Comparison of ENCODE assay signal across 11 cellular contexts in the genomic region with DNA sequence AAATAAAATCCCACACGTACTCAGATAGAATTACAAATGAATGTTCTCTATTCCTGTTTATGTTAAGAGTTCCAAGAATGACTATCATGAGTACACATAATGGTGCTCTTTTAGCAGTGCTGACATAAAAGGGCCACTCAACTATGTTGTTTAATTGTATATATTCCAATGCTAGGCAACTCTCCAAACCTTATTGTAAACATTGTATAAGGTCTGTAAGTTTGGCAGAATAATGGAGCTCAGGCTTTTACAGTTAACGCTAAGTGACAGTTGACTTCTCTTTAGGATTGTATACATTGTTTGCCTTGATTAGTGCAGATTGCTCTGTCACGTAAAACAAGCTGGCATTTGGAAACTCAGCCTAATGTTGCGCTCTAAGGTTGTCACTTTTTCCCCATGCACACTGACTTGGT. TPM values are rescaled to one million over a fixed set of nuclear protein-coding genes. Genes with fewer than 3 reads are reported as not detected.
A peak's percentile ranks its signal among the peaks of the same experiment; 100 is the strongest.
DNase-seq lines count a peak whose midpoint lies in the region; ATAC-seq and TF ChIP-seq lines count a peak whose summit lies in the region.
"Had no signal": no experiment of that assay in that cellular context is flagged by ENCODE, and none has a peak within 500 bp of the region (broad histone marks: within the 10 kb centered on the region; RNA-seq: fewer than 3 reads in every experiment).

No MANE protein-coding gene starts in this region.

- CTCF ChIA-PET in AG04450 (lab: Charles Lee) = interaction anchor here (1.3 kb wide), 1 partner anchor 44 kb away, joined by 6 read pairs; no protein-coding TSS in a partner anchor
- CTCF ChIA-PET in HEK293 (lab: Yijun Ruan, JAX) = interaction anchor here (0.8 kb wide), 1 partner anchor 44 kb away, joined by 4 read pairs; no protein-coding TSS in a partner anchor

- H3K27ac ChIP-seq in AG04450 (ENCODE audit: low read depth, low read length) (peak overlapping the region; percentile 50), HEK293 (ENCODE audit: extremely low read depth, low read depth, low read length) (no peak overlapping the region)

- H3K9me3 ChIP-seq in AG04450 (ENCODE audit: control insufficient read depth, insufficient read depth, low read length) (no peaks in the 10 kb centered on the region), HEK293 (ENCODE audit: control insufficient read depth, insufficient read depth, low read depth, low read length) (no peaks in the 10 kb centered on the region)

- DNase-seq in AG04450 (ENCODE audit: low read depth, low spot score) (peak; percentile 65), left kidney (ENCODE audit: low read depth, low spot score) (peak; percentile 54), AML-193 (lab: John Stamatoyannopoulos, UW) (no peak), AG08395 (ENCODE audit: low spot score) (no peak), midbrain (lab: John Stamatoyannopoulos, UW) (no peak)
- DNase-seq: dermis blood vessel endothelial cell, posterior cingulate gyrus, SHP77 had no signal

- POLR2A ChIA-PET in AG04450 (lab: Yijun Ruan, JAX) (interaction anchor here (1.2 to 1.6 kb wide), 2 partner anchors 20 to 66 kb away, joined by 3 to 10 read pairs; partner anchors contain the start of gene RBMS1), HEK293 (lab: Yijun Ruan, JAX) (no interaction called here)

- H3K27me3 ChIP-seq in AG04450 (ENCODE audit: control insufficient read depth, insufficient read depth, low read length) = no peaks in the 10 kb centered on the region

- peak overlapping the region; percentile 23 for H3K4me3 ChIP-seq in AG04450 (ENCODE audit: low read depth, low read length)
- no peak overlapping the region for H3K4me3 ChIP-seq in HEK293 (ENCODE audit: low read depth, low read length)
- H3K4me3 ChIP-seq in WI38 (ENCODE audit: low read depth, low read length) = peak overlapping the region; percentile 1; the same call in 1 of the 2 replicates

- ATAC-seq in HG03457 (IDR thresholded peaks at IDR 0.05; ENCODE audit: unreplicated experiment) = no peak

- TF ChIP-seq CTCF in AG04450 (IDR thresholded peaks at IDR 0.05; ENCODE audit: low read depth, low read length) = no peak
- TF ChIP-seq CTCF in HEK293 (tag by site-specific recombination; IDR thresholded peaks at IDR 0.05) = no peak
- TF ChIP-seq CTCF in WI38 (IDR thresholded peaks at IDR 0.05; ENCODE audit: low read depth, low read length) = no peak

- H3K36me3 ChIP-seq in HEK293 (ENCODE audit: control insufficient read depth in 2 of 2, insufficient read depth in 1 of 2, low read length in 2 of 2) = no peaks in the 10 kb centered on the region

- peaks cover 17% of the 10 kb centered on the region for H3K4me1 ChIP-seq in HEK293 (ENCODE audit: control insufficient read depth, insufficient read depth, low read length)

TF ChIP-seq in HEK293, 187 proteins besides CTCF, POLR2A, EP300 and RAD21 (continues in another document):
- peak; percentile 47 for TF ChIP-seq ZNF596 (tag by site-specific recombination; IDR thresholded peaks at IDR 0.05)
- TF ChIP-seq TRIM28 (IDR thresholded peaks at IDR 0.05; ENCODE audit: borderline replicate concordance, low read length) = peak; percentile 84
- TF ChIP-seq ZNF449 (tag by site-specific recombination; IDR thresholded peaks at IDR 0.05) = peak; percentile 25; the same call in 1 of the 2 replicates
- TF ChIP-seq, protein P1, sequence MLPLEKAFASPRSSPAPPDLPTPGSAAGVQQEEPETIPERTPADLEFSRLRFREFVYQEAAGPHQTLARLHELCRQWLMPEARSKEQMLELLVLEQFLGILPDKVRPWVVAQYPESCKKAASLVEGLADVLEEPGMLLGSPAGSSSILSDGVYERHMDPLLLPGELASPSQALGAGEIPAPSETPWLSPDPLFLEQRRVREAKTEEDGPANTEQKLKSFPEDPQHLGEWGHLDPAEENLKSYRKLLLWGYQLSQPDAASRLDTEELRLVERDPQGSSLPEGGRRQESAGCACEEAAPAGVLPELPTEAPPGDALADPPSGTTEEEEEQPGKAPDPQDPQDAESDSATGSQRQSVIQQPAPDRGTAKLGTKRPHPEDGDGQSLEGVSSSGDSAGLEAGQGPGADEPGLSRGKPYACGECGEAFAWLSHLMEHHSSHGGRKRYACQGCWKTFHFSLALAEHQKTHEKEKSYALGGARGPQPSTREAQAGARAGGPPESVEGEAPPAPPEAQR (tag by site-specific recombination; IDR thresholded peaks at IDR 0.05) = no peak
- TF ChIP-seq ZNF843 (tag by site-specific recombination; IDR thresholded peaks at IDR 0.05) = peak; percentile 98
- no peak for TF ChIP-seq ZNF214 (tag by site-specific recombination; IDR thresholded peaks at IDR 0.05; ENCODE audit: borderline replicate concordance)
- TF ChIP-seq ZNF2 (tag by site-specific recombination; IDR thresholded peaks at IDR 0.05) = 0 out of 2 replicates have a peak, but pooled peaks have one; percentile 36
- TF ChIP-seq YY1 (tag by site-specific recombination; IDR thresholded peaks at IDR 0.05) = no peak
- peak; percentile 74 for TF ChIP-seq ZEB2 (tag by site-specific recombination; IDR thresholded peaks at IDR 0.05)
- TF ChIP-seq WT1 (tag by site-specific recombination; IDR thresholded peaks at IDR 0.05) = peak; percentile 84
- peak; percentile 74; the same call in 1 of the 2 replicates for TF ChIP-seq ZSCAN30 (tag by site-specific recombination; IDR thresholded peaks at IDR 0.05)
- TF ChIP-seq KLF10 (tag by site-specific recombination; IDR thresholded peaks at IDR 0.05) = peak; percentile 44; the same call in 1 of the 2 replicates
- TF ChIP-seq GLI2 (tag by site-specific recombination; IDR thresholded peaks at IDR 0.05; ENCODE audit: borderline replicate concordance, low read depth) = peak; percentile 88
- TF ChIP-seq IKZF3 (tag by site-specific recombination; IDR thresholded peaks at IDR 0.05) = peak; percentile 77
- 0 out of 2 replicates have a peak, but pooled peaks have one; percentile 42 for TF ChIP-seq MEIS1 (CRISPR knock-in tag; IDR thresholded peaks at IDR 0.05; ENCODE audit: borderline replicate concordance)
- peak; percentile 66; the same call in 1 of the 2 replicates for TF ChIP-seq ZNF610 (tag by site-specific recombination; IDR thresholded peaks at IDR 0.05; ENCODE audit: borderline replicate concordance)
- TF ChIP-seq ZNF266 (tag by site-specific recombination; IDR thresholded peaks at IDR 0.05; ENCODE audit: low read depth) = no peak
- TF ChIP-seq, protein P2, sequence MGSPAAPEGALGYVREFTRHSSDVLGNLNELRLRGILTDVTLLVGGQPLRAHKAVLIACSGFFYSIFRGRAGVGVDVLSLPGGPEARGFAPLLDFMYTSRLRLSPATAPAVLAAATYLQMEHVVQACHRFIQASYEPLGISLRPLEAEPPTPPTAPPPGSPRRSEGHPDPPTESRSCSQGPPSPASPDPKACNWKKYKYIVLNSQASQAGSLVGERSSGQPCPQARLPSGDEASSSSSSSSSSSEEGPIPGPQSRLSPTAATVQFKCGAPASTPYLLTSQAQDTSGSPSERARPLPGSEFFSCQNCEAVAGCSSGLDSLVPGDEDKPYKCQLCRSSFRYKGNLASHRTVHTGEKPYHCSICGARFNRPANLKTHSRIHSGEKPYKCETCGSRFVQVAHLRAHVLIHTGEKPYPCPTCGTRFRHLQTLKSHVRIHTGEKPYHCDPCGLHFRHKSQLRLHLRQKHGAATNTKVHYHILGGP (tag by site-specific recombination; IDR thresholded peaks at IDR 0.05) = 0 out of 2 replicates have a peak, but pooled peaks have one; percentile 19
- TF ChIP-seq ZNF221 (tag by site-specific recombination; IDR thresholded peaks at IDR 0.05; ENCODE audit: borderline replicate concordance) = no peak
- peak; percentile 46; the same call in 1 of the 2 replicates for TF ChIP-seq GLIS1 (tag by site-specific recombination; IDR thresholded peaks at IDR 0.05)
- TF ChIP-seq, protein P3, sequence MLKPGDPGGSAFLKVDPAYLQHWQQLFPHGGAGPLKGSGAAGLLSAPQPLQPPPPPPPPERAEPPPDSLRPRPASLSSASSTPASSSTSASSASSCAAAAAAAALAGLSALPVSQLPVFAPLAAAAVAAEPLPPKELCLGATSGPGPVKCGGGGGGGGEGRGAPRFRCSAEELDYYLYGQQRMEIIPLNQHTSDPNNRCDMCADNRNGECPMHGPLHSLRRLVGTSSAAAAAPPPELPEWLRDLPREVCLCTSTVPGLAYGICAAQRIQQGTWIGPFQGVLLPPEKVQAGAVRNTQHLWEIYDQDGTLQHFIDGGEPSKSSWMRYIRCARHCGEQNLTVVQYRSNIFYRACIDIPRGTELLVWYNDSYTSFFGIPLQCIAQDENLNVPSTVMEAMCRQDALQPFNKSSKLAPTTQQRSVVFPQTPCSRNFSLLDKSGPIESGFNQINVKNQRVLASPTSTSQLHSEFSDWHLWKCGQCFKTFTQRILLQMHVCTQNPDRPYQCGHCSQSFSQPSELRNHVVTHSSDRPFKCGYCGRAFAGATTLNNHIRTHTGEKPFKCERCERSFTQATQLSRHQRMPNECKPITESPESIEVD (tag by site-specific recombination; IDR thresholded peaks at IDR 0.05) = peak; percentile 98

RNA-seq across cellular contexts. Expression of gene RBMS1, which starts 20.8 kb away (rescaled TPM):
- polyA plus RNA-seq in AG04450 (2011; rRNA removed) = 89.4 and 107 TPM in 2 replicates
- 107 and 118 TPM in 2 replicates for polyA minus RNA-seq in AG04450 (2011; rRNA and poly(A)+ RNA removed)

Comparison
In these comparisons a context has a peak if more than half of its experiments do, and no peak if none do; other contexts are left out.
1. DNase-seq: peak in AG04450 (single experiment) and left kidney (single experiment); none in AML-193 (0 of 2), AG08395 (single experiment) and midbrain (single experiment).